ENCODE assay signal across 20 cellular contexts in the genomic region with DNA sequence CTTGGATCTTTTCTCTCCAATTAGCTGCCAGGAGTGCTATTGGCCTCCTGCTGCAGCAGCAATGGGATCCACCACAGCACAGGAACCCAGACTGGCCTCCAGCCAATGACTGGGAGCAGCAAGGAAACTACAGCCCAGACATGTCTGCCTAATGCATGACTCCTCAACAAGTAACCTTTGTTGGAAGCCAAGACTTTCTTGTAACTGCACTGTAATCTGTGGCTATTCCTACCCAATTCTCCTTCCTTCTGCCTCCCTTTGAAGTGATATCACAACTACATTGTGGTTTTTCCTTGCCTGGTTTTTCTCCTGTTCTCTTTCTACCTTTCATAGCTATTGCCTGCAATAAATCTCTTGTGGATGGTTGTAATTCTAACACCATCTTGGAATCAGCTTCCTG. TPM values are rescaled to one million over a fixed set of nuclear protein-coding genes. Genes with fewer than 3 reads are reported as not detected.
DNase-seq lines count a peak whose midpoint lies in the region; ATAC-seq, FAIRE-seq and TF ChIP-seq lines count a peak whose summit lies in the region.
"Had no signal": no experiment of that assay in that cellular context is flagged by ENCODE, and none has a peak within 500 bp of the region (broad histone marks: within the 10 kb centered on the region; RNA-seq: fewer than 3 reads in every experiment).

No MANE protein-coding gene starts in this region.

- H3K4me1 ChIP-seq in DND-41 (ENCODE audit: insufficient read depth, low read length), result no peaks in the 10 kb centered on the region
- H3K4me1 ChIP-seq in psoas muscle, result no peaks in the 10 kb centered on the region
- H3K4me1 ChIP-seq in CD8-positive, alpha-beta memory T cell (ENCODE audit: insufficient read depth, low read length), result no peaks in the 10 kb centered on the region
- H3K4me1 ChIP-seq: BLaER1 treated with 17β-estradiol and CSF1 and Interleukin-3, amounts not matched to agents 10 nM and 100 nM had no signal

- no peak overlapping the region for H2AFZ ChIP-seq in DND-41 (ENCODE audit: low read depth, low read length)

- no peaks in the 10 kb centered on the region; the same call in 1 of the 2 replicates for H3K36me3 ChIP-seq in DND-41 (ENCODE audit: insufficient read depth, low read length)
- H3K36me3 ChIP-seq in bronchial epithelial cell (ENCODE audit: control insufficient read depth, insufficient read depth, low read length), result no peaks in the 10 kb centered on the region
- no peaks in the 10 kb centered on the region for H3K36me3 ChIP-seq in psoas muscle (ENCODE audit: insufficient read depth in 1 of 2, low read depth in 1 of 2)
- no peaks in the 10 kb centered on the region for H3K36me3 ChIP-seq in CD8-positive, alpha-beta memory T cell (ENCODE audit: insufficient read depth, low read length)

- no peaks in the 10 kb centered on the region for H3K36me3 Mint-ChIP-seq in CD8-positive, alpha-beta memory T cell

- TF ChIP-seq CTCF in DND-41 (IDR thresholded peaks at IDR 0.05; ENCODE audit: borderline replicate concordance, extremely low read depth, low read length, poor library complexity, severe bottlenecking) (no peak), bronchial epithelial cell (IDR thresholded peaks at IDR 0.05; ENCODE audit: insufficient read depth, low read length, severe bottlenecking) (no peak), psoas muscle (IDR thresholded peaks at IDR 0.05) (no peak)

- peaks cover under 1 to 5% of the 10 kb centered on the region in 2 donors for H3K27me3 Mint-ChIP-seq in CD8-positive, alpha-beta memory T cell

- CTCF ChIA-PET in CD8-positive, alpha-beta memory T cell (lab: Charles Lee), result no interaction called here

- POLR2A ChIA-PET in CD8-positive, alpha-beta memory T cell (lab: Charles Lee), result no interaction called here

- H3K9me3 ChIP-seq in DND-41 (ENCODE audit: insufficient read depth, low read length, severe bottlenecking) (no peaks in the 10 kb centered on the region), psoas muscle (no peaks in the 10 kb centered on the region)
- H3K9me3 ChIP-seq in CD8-positive, alpha-beta memory T cell (ENCODE audit: low read length), result no peaks in the 10 kb centered on the region
- H3K9me3 ChIP-seq: BLaER1 treated with 17β-estradiol and CSF1 and Interleukin-3, amounts not matched to agents 10 nM and 100 nM had no signal

- H3K27me3 ChIP-seq in DND-41 (ENCODE audit: insufficient read depth, low read length, poor library complexity) (no peaks in the 10 kb centered on the region), bronchial epithelial cell (ENCODE audit: control insufficient read depth, insufficient read depth, low read length) (no peaks in the 10 kb centered on the region), psoas muscle (ENCODE audit: insufficient read depth in 3 of 3, low read length in 2 of 3) (no peaks in the 10 kb centered on the region)
- H3K27me3 ChIP-seq in CD8-positive, alpha-beta memory T cell (ENCODE audit: insufficient read depth, low read length, poor library complexity, severe bottlenecking), result no peaks in the 10 kb centered on the region
- H3K27me3 ChIP-seq: BLaER1 treated with 17β-estradiol and CSF1 and Interleukin-3, amounts not matched to agents 10 nM and 100 nM had no signal

- DNase-seq in DND-41 (no peak), M059J (ENCODE audit: low read depth) (peak; percentile 72), bronchial epithelial cell (ENCODE audit: low read depth) (peak; percentile 87), kidney tubule cell (ENCODE audit: low spot score) (peak; percentile 28), psoas muscle (no peak)
- no peak for DNase-seq in CD8-positive, alpha-beta memory T cell
- DNase-seq in effector CD4-positive, alpha-beta T cell, result no peak
- no peak for DNase-seq in stimulated activated naive CD4-positive, alpha-beta T cell (lab: John Stamatoyannopoulos, UW)
- DNase-seq: activated CD4-positive, alpha-beta T cell treated with anti-CD3 and anti-CD28 coated beads, Interleukin-2, amount 50 U/mL, for 4 hours; effector memory CD8-positive, alpha-beta T cell; H7; hippocampal formation; KBM-7; NCI-H1436 treated with DMSO at 0.1 percent for 48 hours; SIG-M5; stimulated activated naive CD4-positive, alpha-beta T cell treated with Interleukin-2 at 50 U/mL for 16 hours had no signal

- H3K79me2 ChIP-seq in DND-41 (ENCODE audit: insufficient read depth, low read length), result no peaks in the 10 kb centered on the region; the same call in 1 of the 2 replicates

- no peak overlapping the region for H3K27ac Mint-ChIP-seq in CD8-positive, alpha-beta memory T cell
- H3K27ac Mint-ChIP-seq: activated T-helper 17 cell treated with anti-CD3 and anti-CD28 coated beads, Interleukin-2, amount 50 U/mL, for 72 hours; effector memory CD8-positive, alpha-beta T cell; nephron had no signal

- no peaks in the 10 kb centered on the region for H3K4me1 Mint-ChIP-seq in CD8-positive, alpha-beta memory T cell
- H3K4me1 Mint-ChIP-seq: activated T-helper 17 cell treated with anti-CD3 and anti-CD28 coated beads, Interleukin-2, amount 50 U/mL, for 72 hours; nephron had no signal

- 0 out of 3 replicates have a peak, but pooled peaks have one; percentile 24 for ATAC-seq in DND-41 (ENCODE audit: insufficient read depth, low read depth)
- no peak for ATAC-seq in psoas muscle
- ATAC-seq: activated T-helper 17 cell treated with anti-CD3 and anti-CD28 coated beads, Interleukin-2, amount 50 U/mL, for 72 hours; effector memory CD8-positive, alpha-beta T cell; sciatic nerve had no signal

- H3K27ac ChIP-seq in DND-41 (ENCODE audit: low read length) (no peak overlapping the region), psoas muscle (no peak overlapping the region)
- no peak overlapping the region for H3K27ac ChIP-seq in CD8-positive, alpha-beta memory T cell (ENCODE audit: low read depth, low read length)
- H3K27ac ChIP-seq: BLaER1 treated with 17β-estradiol and CSF1 and Interleukin-3, amounts not matched to agents 10 nM and 100 nM had no signal

- H3K4me3 ChIP-seq in DND-41 (ENCODE audit: low read depth in 1 of 2, low read length in 2 of 2) (no peak overlapping the region), bronchial epithelial cell (ENCODE audit: low read depth, low read length) (no peak overlapping the region), psoas muscle (no peak overlapping the region)
- H3K4me3 ChIP-seq in CD8-positive, alpha-beta memory T cell (ENCODE audit: low read length), result no peak overlapping the region
- H3K4me3 ChIP-seq: BLaER1 treated with 17β-estradiol and CSF1 and Interleukin-3, amounts not matched to agents 10 nM and 100 nM had no signal

- no peaks in the 10 kb centered on the region for H3K9me3 Mint-ChIP-seq in CD8-positive, alpha-beta memory T cell
- H3K9me3 Mint-ChIP-seq: activated T-helper 17 cell treated with anti-CD3 and anti-CD28 coated beads, Interleukin-2, amount 50 U/mL, for 72 hours; effector memory CD8-positive, alpha-beta T cell; nephron had no signal

- intact Hi-C loops in psoas muscle (cut with DNase I), result no loop called here

- H3K4me2 ChIP-seq in DND-41 (ENCODE audit: insufficient read depth, low read length), result no peak overlapping the region
- H3K4me2 ChIP-seq: BLaER1 treated with 17β-estradiol and CSF1 and Interleukin-3, amounts not matched to agents 10 nM and 100 nM had no signal

- no peak overlapping the region for H3K9ac ChIP-seq in DND-41 (ENCODE audit: low read depth, low read length)
- H3K9ac ChIP-seq: BLaER1 treated with 17β-estradiol and CSF1 and Interleukin-3, amounts not matched to agents 10 nM and 100 nM had no signal

- peak; percentile 89 for FAIRE-seq in bronchial epithelial cell (lab: Jason Lieb, UNC)

- H3K4me3 Mint-ChIP-seq in CD8-positive, alpha-beta memory T cell, result no peak overlapping the region
- H3K4me3 Mint-ChIP-seq: activated T-helper 17 cell treated with anti-CD3 and anti-CD28 coated beads, Interleukin-2, amount 50 U/mL, for 72 hours; effector memory CD8-positive, alpha-beta T cell; nephron had no signal

- no peaks in the 10 kb centered on the region for H4K20me1 ChIP-seq in DND-41 (ENCODE audit: insufficient read depth, low read length)

RNA-seq across cellular contexts. Expression of a gene that starts 39.8 kb away (rescaled TPM):
- total RNA-seq in M059J (2014; rRNA removed; shearing (Covaris generic)), result 6.8 and 8.3 TPM in 2 replicates
- 30.0 and 31.6 TPM in 2 replicates for total RNA-seq in bronchial epithelial cell
- total RNA-seq in psoas muscle, result 1 to 10 TPM in 3 of 4 donors, under 1 TPM in 1; 0.56 to 4.6 (median 1.6) TPM
- polyA plus RNA-seq in psoas muscle, result under 1 TPM; 0.27 to 0.83 (median 0.57) TPM
- under 1 TPM; 0.42 to 0.44 TPM for total RNA-seq in CD8-positive, alpha-beta memory T cell
- polyA plus RNA-seq in CD8-positive, alpha-beta memory T cell, result 0.41 TPM

Comparison
In these comparisons a context has a peak if more than half of its experiments do, and no peak if none do; other contexts are left out.
1. DNase-seq: peak in M059J (single experiment), bronchial epithelial cell (single experiment) and kidney tubule cell (single experiment); none in DND-41 (single experiment), psoas muscle (0 of 2), CD8-positive, alpha-beta memory T cell (0 of 5), effector CD4-positive, alpha-beta T cell (single experiment) and stimulated activated naive CD4-positive, alpha-beta T cell (0 of 6).